Comparison of ENCODE assay signal across 23 cellular contexts in the genomic region with DNA sequence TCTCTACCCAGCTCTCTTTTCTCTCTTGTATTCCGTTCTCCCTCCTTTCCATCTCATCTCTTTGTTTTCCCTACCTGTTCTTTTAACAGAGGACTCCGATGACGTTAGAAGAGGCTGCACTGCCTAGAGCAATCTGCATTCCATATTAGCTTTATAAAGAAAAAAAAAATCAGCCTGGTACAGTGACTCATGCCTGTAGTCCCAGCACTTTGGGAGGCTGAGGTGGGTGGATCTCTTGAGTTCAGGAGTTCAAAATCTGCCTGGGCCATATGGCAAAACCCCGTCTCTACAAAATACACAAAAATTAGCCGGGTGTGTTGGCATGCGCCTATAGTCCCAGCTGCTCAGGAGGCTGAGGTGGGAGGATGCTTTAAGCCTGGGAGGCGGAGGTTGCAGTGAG. TPM values are rescaled to one million over a fixed set of nuclear protein-coding genes. Genes with fewer than 3 reads are reported as not detected.
DNase-seq lines count a peak whose midpoint lies in the region; ATAC-seq and TF ChIP-seq lines count a peak whose summit lies in the region.
"Had no signal": no experiment of that assay in that cellular context is flagged by ENCODE, and none has a peak within 500 bp of the region (broad histone marks: within the 10 kb centered on the region; RNA-seq: fewer than 3 reads in every experiment).

No MANE protein-coding gene starts in this region.

- peak; percentile 51 for DNase-seq in NCI-H2171 treated with DMSO at 0.1 percent for 48 hours (lab: John Stamatoyannopoulos, UW)
- DNase-seq in NCI-H2171 (lab: John Stamatoyannopoulos, UW): no peak
- peak; percentile 45 to 52 for DNase-seq in cardiac fibroblast (ENCODE audit: low read depth in 2 of 2)
- peak; percentile 27 for DNase-seq in glomerular visceral epithelial cell (ENCODE audit: extremely low spot score)
- DNase-seq in COLO829 (ENCODE audit: low spot score): no peak
- no peak for DNase-seq in gastrocnemius medialis
- no peak for DNase-seq in sciatic nerve (ENCODE audit: low spot score)
- DNase-seq: 8988T; activated T-cell treated with anti-CD3 and anti-CD28 coated beads, Interleukin-2, amount 50 U/mL, for 72 hours; central memory CD4-positive, alpha-beta T cell; effector CD8-positive, alpha-beta T cell; lower lobe of right lung; naive B cell; NCI-H146; NCI-H345; NK-92 treated with Interleukin-12 subunit alpha and Interleukin-12 subunit beta, amount 100 ng/mL, for 24 hours; transverse colon had no signal

- H3K9me3 ChIP-seq in gastrocnemius medialis: no peaks in the 10 kb centered on the region
- H3K9me3 ChIP-seq: lower lobe of right lung, transverse colon had no signal

- TF ChIP-seq CTCF in cardiac fibroblast (IDR thresholded peaks at IDR 0.05; ENCODE audit: low read depth, low read length) (no peak), gastrocnemius medialis (IDR thresholded peaks at IDR 0.05 in 4 of 5, conservative IDR thresholded peaks at IDR 0.05 in 1 of 5) (no peak)

- H3K4me3 ChIP-seq in cardiac fibroblast (replicated peaks in 1 of 2; ENCODE audit: low read depth in 2 of 2, low read length in 2 of 2) (no peak overlapping the region), gastrocnemius medialis (no peak overlapping the region)
- H3K4me3 ChIP-seq: lower lobe of right lung, transverse colon had no signal

- H3K27ac ChIP-seq in gastrocnemius medialis: no peak overlapping the region
- H3K27ac ChIP-seq: C4-2B, lower lobe of right lung, parathyroid adenoma, RWPE1, VCaP had no signal

- no peaks in the 10 kb centered on the region for H3K4me1 ChIP-seq in gastrocnemius medialis

- no peaks in the 10 kb centered on the region for H3K27me3 ChIP-seq in gastrocnemius medialis
- H3K27me3 ChIP-seq: transverse colon had no signal

- no peaks in the 10 kb centered on the region for H3K36me3 ChIP-seq in gastrocnemius medialis
- H3K36me3 ChIP-seq: transverse colon had no signal

- in situ Hi-C loops in gastrocnemius medialis (cut with MboI; ENCODE audit: low sequenced_read_pairs in 4 of 4): no loop called here

- intact Hi-C loops in gastrocnemius medialis (cut with DNase I; ENCODE audit: low total_unique reads) (no loop called here), sciatic nerve (cut with DNase I) (no loop called here)

- TF ChIP-seq POLR2A in gastrocnemius medialis (IDR thresholded peaks at IDR 0.05): no peak

- ATAC-seq in gastrocnemius medialis (no peak), sciatic nerve (no peak), HG03280 (IDR thresholded peaks at IDR 0.05; ENCODE audit: unreplicated experiment) (no peak)
- ATAC-seq: activated naive CD4-positive, alpha-beta T cell treated with anti-CD3 and anti-CD28 coated beads, Interleukin-2, amount 50 U/mL, for 72 hours; activated T-cell treated with anti-CD3 and anti-CD28 coated beads, Interleukin-2, amount 50 U/mL, for 72 hours had no signal

RNA-seq across cellular contexts. Expression of a gene that starts 49.0 kb away (rescaled TPM):
- total RNA-seq in gastrocnemius medialis: 1 to 10 TPM; 1.2 to 4.3 (median 2.7) TPM
- total RNA-seq in sciatic nerve: 71.1 TPM

Comparison
In these comparisons a context has a peak if more than half of its experiments do, and no peak if none do; other contexts are left out.
1. DNase-seq: peak in NCI-H2171 treated with DMSO at 0.1 percent for 48 hours (single experiment), cardiac fibroblast (2 of 2) and glomerular visceral epithelial cell (single experiment); none in NCI-H2171 (single experiment), COLO829 (single experiment), gastrocnemius medialis (0 of 2) and sciatic nerve (single experiment).
2. RNA of a gene that starts 49.0 kb away (total RNA-seq): 71.1 TPM in sciatic nerve (single experiment); 1.2 to 4.3 TPM in gastrocnemius medialis; every median in the first group is over 10 times any median in the second.